15 cellular contexts compared by ENCODE assay signal in genomic region chr11:100689141-100689540, GRCh38. TPM values are rescaled to one million over a fixed set of nuclear protein-coding genes. Genes with fewer than 3 reads are reported as not detected.
DNase-seq lines count a peak whose midpoint lies in the region; ATAC-seq and TF ChIP-seq lines count a peak whose summit lies in the region.
"Had no signal": no experiment of that assay in that cellular context is flagged by ENCODE, and none has a peak within 500 bp of the region (broad histone marks: within the 10 kb centered on the region; RNA-seq: fewer than 3 reads in every experiment).

No MANE protein-coding gene starts in this region.

- H3K27me3 Mint-ChIP-seq in activated B cell treated with CpG ODN at 0.5 μM for 24 hours, result no peaks in the 10 kb centered on the region
- peaks cover 31% of the 10 kb centered on the region for H3K27me3 Mint-ChIP-seq in activated T-helper 2 cell treated with anti-CD3 and anti-CD28 coated beads, Interferon-gamma antibody, Interleukin-2, Interleukin-4, amounts not matched to agents 10 μg/mL and 5 μg/mL and 100 μg/mL, durations not matched to agents 14 hours and 24 hours and 36 hours (ENCODE audit: low read depth)

- intact Hi-C loops in activated B cell treated with CpG ODN at 0.5 μM for 24 hours (cut with micrococcal nuclease), result loop anchor here (5.0 kb wide), 1 partner anchor 53 kb away; no protein-coding TSS in a partner anchor
- intact Hi-C loops in activated T-helper 2 cell treated with anti-CD3 and anti-CD28 coated beads, Interferon-gamma antibody, Interleukin-2, Interleukin-4, amounts not matched to agents 10 μg/mL and 5 μg/mL and 100 μg/mL, durations not matched to agents 14 hours and 24 hours and 36 hours (cut with micrococcal nuclease), result loop anchor here (5.0 kb wide), 1 partner anchor 238 kb away; no protein-coding TSS in a partner anchor

- H3K9me3 Mint-ChIP-seq in activated B cell treated with CpG ODN at 0.5 μM for 24 hours, result no peaks in the 10 kb centered on the region
- H3K9me3 Mint-ChIP-seq in activated T-helper 2 cell treated with anti-CD3 and anti-CD28 coated beads, Interferon-gamma antibody, Interleukin-2, Interleukin-4, amounts not matched to agents 10 μg/mL and 5 μg/mL and 100 μg/mL, durations not matched to agents 14 hours and 24 hours and 36 hours, result no peaks in the 10 kb centered on the region
- H3K9me3 Mint-ChIP-seq: activated naive CD4-positive, alpha-beta T cell treated with anti-CD3 and anti-CD28 coated beads, Interleukin-2, amount 50 U/mL, for 24 hours; dendritic cell treated with granulocyte-macrophage colony-stimulating factor and Interleukin-4, amounts not matched to agents 40 ng/mL and 50 ng/mL, for 4 days had no signal

- WGBS in smooth muscle cell (ENCODE audit: low lambda C conversion rate), result 50% methylated on average over 4 of the region's 4 CpGs

- H3K36me3 Mint-ChIP-seq in activated B cell treated with CpG ODN at 0.5 μM for 24 hours (ENCODE audit: low read depth), result peaks cover 4% of the 10 kb centered on the region
- no peaks in the 10 kb centered on the region for H3K36me3 Mint-ChIP-seq in activated T-helper 2 cell treated with anti-CD3 and anti-CD28 coated beads, Interferon-gamma antibody, Interleukin-2, Interleukin-4, amounts not matched to agents 10 μg/mL and 5 μg/mL and 100 μg/mL, durations not matched to agents 14 hours and 24 hours and 36 hours (ENCODE audit: low read depth)
- H3K36me3 Mint-ChIP-seq: activated naive CD4-positive, alpha-beta T cell treated with anti-CD3 and anti-CD28 coated beads, Interleukin-2, amount 50 U/mL, for 24 hours had no signal

- no peaks in the 10 kb centered on the region for H3K9me3 ChIP-seq in iPS-20b (ENCODE audit: insufficient read depth, low read depth, low read length)
- no peaks in the 10 kb centered on the region for H3K9me3 ChIP-seq in smooth muscle cell (replicated peaks; ENCODE audit: low read depth)

- H3K27ac Mint-ChIP-seq in activated B cell treated with CpG ODN at 0.5 μM for 24 hours, result no peak overlapping the region
- no peak overlapping the region for H3K27ac Mint-ChIP-seq in activated T-helper 2 cell treated with anti-CD3 and anti-CD28 coated beads, Interferon-gamma antibody, Interleukin-2, Interleukin-4, amounts not matched to agents 10 μg/mL and 5 μg/mL and 100 μg/mL, durations not matched to agents 14 hours and 24 hours and 36 hours
- H3K27ac Mint-ChIP-seq: activated naive CD4-positive, alpha-beta T cell treated with anti-CD3 and anti-CD28 coated beads, Interleukin-2, amount 50 U/mL, for 24 hours; dendritic cell treated with granulocyte-macrophage colony-stimulating factor and Interleukin-4, amounts not matched to agents 40 ng/mL and 50 ng/mL, for 4 days had no signal

- POLR2A ChIA-PET in activated B cell treated with CpG ODN at 0.5 μM for 24 hours (lab: Charles Lee), result no interaction called here

- H3K27ac ChIP-seq in iPS-20b (ENCODE audit: low read length), result no peak overlapping the region
- no peak overlapping the region for H3K27ac ChIP-seq in smooth muscle cell (ENCODE audit: low read depth)

- peak overlapping the region; percentile 88 for H3K4me2 ChIP-seq in smooth muscle cell

- H4K20me1 ChIP-seq in smooth muscle cell (ENCODE audit: low read depth), result peaks cover 16% of the 10 kb centered on the region

- no peaks in the 10 kb centered on the region; the same call in 1 of the 2 replicates for H3K27me3 ChIP-seq in iPS-20b (ENCODE audit: insufficient read depth, low read length)
- no peaks in the 10 kb centered on the region for H3K27me3 ChIP-seq in smooth muscle cell (ENCODE audit: low read depth)

- H3K4me3 Mint-ChIP-seq in activated B cell treated with CpG ODN at 0.5 μM for 24 hours, result peak overlapping the region; percentile 8
- H3K4me3 Mint-ChIP-seq in activated T-helper 2 cell treated with anti-CD3 and anti-CD28 coated beads, Interferon-gamma antibody, Interleukin-2, Interleukin-4, amounts not matched to agents 10 μg/mL and 5 μg/mL and 100 μg/mL, durations not matched to agents 14 hours and 24 hours and 36 hours (ENCODE audit: low read depth), result no peak overlapping the region
- H3K4me3 Mint-ChIP-seq: activated naive CD4-positive, alpha-beta T cell treated with anti-CD3 and anti-CD28 coated beads, Interleukin-2, amount 50 U/mL, for 24 hours; dendritic cell treated with granulocyte-macrophage colony-stimulating factor and Interleukin-4, amounts not matched to agents 40 ng/mL and 50 ng/mL, for 4 days had no signal

- H3K4me1 ChIP-seq in iPS-20b (ENCODE audit: insufficient read depth, low read length) (peaks cover 15% of the 10 kb centered on the region; the same call in 1 of the 2 replicates), smooth muscle cell (ENCODE audit: low read depth) (peaks cover 36% of the 10 kb centered on the region)

- CTCF ChIA-PET in activated B cell treated with CpG ODN at 0.5 μM for 24 hours (lab: Charles Lee), result interaction anchor here (1.5 to 1.8 kb wide), 2 partner anchors 25 to 112 kb away, joined by 4 to 6 read pairs; no protein-coding TSS in a partner anchor

- ATAC-seq in activated B cell treated with CpG ODN at 0.5 μM for 24 hours (ENCODE audit: low read depth) (no peak), GM18870 (IDR thresholded peaks at IDR 0.05; ENCODE audit: unreplicated experiment) (no peak), HG03460 (IDR thresholded peaks at IDR 0.05; ENCODE audit: unreplicated experiment) (no peak)
- ATAC-seq: sciatic nerve had no signal

- DNase-seq in NCI-H82 (lab: John Stamatoyannopoulos, UW) (peak; percentile 9), NCI-H82 treated with DMSO at 0.1 percent for 48 hours (lab: John Stamatoyannopoulos, UW; ENCODE audit: unreplicated experiment) (no peak), activated B cell treated with CpG ODN at 0.5 μM for 24 hours (no peak), smooth muscle cell (lab: John Stamatoyannopoulos, UW; ENCODE audit: unreplicated experiment) (no peak)
- DNase-seq in activated T-helper 2 cell treated with anti-CD3 and anti-CD28 coated beads, Interferon-gamma antibody, Interleukin-2, Interleukin-4, amounts not matched to agents 10 μg/mL and 5 μg/mL and 100 μg/mL, durations not matched to agents 14 hours and 24 hours and 36 hours (ENCODE audit: low spot score), result no peak
- DNase-seq: activated CD4-positive, alpha-beta T cell treated with anti-CD3 and anti-CD28 coated beads, Interleukin-2, amount 50 U/mL, for 48 hours; KG1; NCI-H2029 treated with DMSO at 0.1 percent for 48 hours had no signal

- H3K79me2 ChIP-seq in smooth muscle cell (ENCODE audit: low read depth), result peaks cover 67% of the 10 kb centered on the region

- H3K4me3 ChIP-seq in iPS-20b (ENCODE audit: low read length), result peak overlapping the region; percentile 79
- H3K4me3 ChIP-seq in smooth muscle cell, result peak overlapping the region; percentile 98

- TF ChIP-seq CTCF in activated B cell treated with CpG ODN at 0.5 μM for 24 hours (IDR thresholded peaks at IDR 0.05) (no peak), smooth muscle cell (IDR thresholded peaks at IDR 0.05; ENCODE audit: borderline replicate concordance, insufficient read depth, poor library complexity, severe bottlenecking) (no peak)

- H3F3A ChIP-seq in smooth muscle cell (ENCODE audit: low read depth), result peaks cover 6% of the 10 kb centered on the region

- peak overlapping the region; percentile 54; the same call in 1 of the 2 replicates for H3K9ac ChIP-seq in iPS-20b (ENCODE audit: low read depth, low read length)
- H3K9ac ChIP-seq in smooth muscle cell (ENCODE audit: low read depth), result peak overlapping the region; percentile 94

- no peak overlapping the region for H2AFZ ChIP-seq in smooth muscle cell (ENCODE audit: low read depth)

- H3K36me3 ChIP-seq in iPS-20b (ENCODE audit: insufficient read depth, low read depth, low read length) (0 out of 2 replicates have a peak, but pooled peaks cover 4% of the 10 kb centered on the region), smooth muscle cell (ENCODE audit: low read depth) (no peaks in the 10 kb centered on the region)

- H3K4me1 Mint-ChIP-seq in activated B cell treated with CpG ODN at 0.5 μM for 24 hours, result peaks cover 51% of the 10 kb centered on the region
- peaks cover 4% of the 10 kb centered on the region for H3K4me1 Mint-ChIP-seq in activated T-helper 2 cell treated with anti-CD3 and anti-CD28 coated beads, Interferon-gamma antibody, Interleukin-2, Interleukin-4, amounts not matched to agents 10 μg/mL and 5 μg/mL and 100 μg/mL, durations not matched to agents 14 hours and 24 hours and 36 hours (ENCODE audit: low read depth)

RNA-seq across cellular contexts. Expression of gene ARHGAP42, which starts 2.1 kb away (rescaled TPM):
- 3.1 and 4.9 TPM in 2 replicates for total RNA-seq in activated B cell treated with CpG ODN at 0.5 μM for 24 hours
- 49.3 and 53.4 TPM in 2 replicates for total RNA-seq in smooth muscle cell
- polyA plus RNA-seq in smooth muscle cell, result 12.2 and 12.7 TPM in 2 replicates
- 0.16 TPM in 2 replicates for total RNA-seq in activated T-helper 2 cell treated with anti-CD3 and anti-CD28 coated beads, Interferon-gamma antibody, Interleukin-2, Interleukin-4, amounts not matched to agents 10 μg/mL and 5 μg/mL and 100 μg/mL, durations not matched to agents 14 hours and 24 hours and 36 hours
- total RNA-seq: OCI-LY7 had no signal
